8 cellular contexts compared by ENCODE assay signal in the genomic region with DNA sequence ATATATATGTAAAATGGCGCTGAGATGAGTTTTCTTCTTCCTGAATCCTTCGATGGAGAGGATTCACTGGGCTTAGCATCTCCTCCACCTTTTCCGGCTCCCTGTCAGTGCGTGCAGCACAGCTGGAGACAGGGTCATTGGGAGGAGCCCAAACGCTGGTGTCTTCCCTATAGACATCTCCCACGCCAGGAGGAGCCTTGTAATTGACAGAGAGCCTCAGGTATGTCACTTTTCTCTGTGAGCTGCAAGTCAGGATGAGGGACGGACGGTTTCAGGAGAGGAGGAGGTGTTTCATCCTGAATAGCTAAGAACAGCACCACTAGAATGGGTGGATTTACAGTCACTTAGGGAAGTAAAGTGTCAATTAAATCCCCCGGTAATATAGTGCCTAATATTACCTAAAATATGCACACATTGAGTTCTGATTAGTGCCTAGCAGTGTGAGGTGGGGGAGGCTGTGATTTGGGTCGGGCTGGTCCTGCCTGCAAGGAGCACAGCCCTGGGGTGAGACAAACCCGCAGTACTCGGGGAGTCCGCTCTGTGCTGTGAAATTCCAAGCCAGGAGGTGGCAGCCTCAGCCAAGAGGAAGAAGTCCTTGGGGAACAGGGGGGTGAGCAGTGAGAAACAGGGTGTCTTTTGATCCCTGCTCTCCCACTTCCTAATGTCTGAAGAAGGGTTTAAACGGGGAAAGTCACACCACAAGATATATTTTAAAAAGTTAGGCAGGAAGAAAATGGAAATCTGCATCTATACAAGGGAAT. TPM values are rescaled to one million over a fixed set of nuclear protein-coding genes. Genes with fewer than 3 reads are reported as not detected.
DNase-seq lines count a peak whose midpoint lies in the region; ATAC-seq and TF ChIP-seq lines count a peak whose summit lies in the region.

No MANE protein-coding gene starts in this region.

- H3K4me3 Mint-ChIP-seq in chondrocyte (ENCODE audit: unreplicated experiment) (peak overlapping the region; percentile 21), mesothelial cell of epicardium (no peak overlapping the region)

- H3K36me3 Mint-ChIP-seq in chondrocyte (ENCODE audit: low read depth) (no peaks in the 10 kb centered on the region), mesothelial cell of epicardium (no peaks in the 10 kb centered on the region)

- H3K27me3 Mint-ChIP-seq in chondrocyte (ENCODE audit: low read depth): no peaks in the 10 kb centered on the region
- H3K27me3 Mint-ChIP-seq in mesothelial cell of epicardium (ENCODE audit: low read depth): peaks cover 7% of the 10 kb centered on the region

- no peaks in the 10 kb centered on the region for H3K9me3 Mint-ChIP-seq in chondrocyte (ENCODE audit: low read depth)
- H3K9me3 Mint-ChIP-seq in mesothelial cell of epicardium: no peaks in the 10 kb centered on the region

- H3K27me3 ChIP-seq in RWPE2 (ENCODE audit: insufficient read depth, poor library complexity, severe bottlenecking) (no peaks in the 10 kb centered on the region), right lobe of liver (no peaks in the 10 kb centered on the region), upper lobe of left lung (no peaks in the 10 kb centered on the region)

- TF ChIP-seq POLR2A in right lobe of liver (IDR thresholded peaks at IDR 0.05): no peak
- TF ChIP-seq POLR2A in upper lobe of left lung (IDR thresholded peaks at IDR 0.05): no peak

- DNase-seq in AG04449 (ENCODE audit: low read depth, low spot score): no peak
- peak; percentile 63 for DNase-seq in GM13976 (ENCODE audit: low spot score)
- no peak for DNase-seq in RWPE2 (ENCODE audit: low spot score)
- peak; percentile 24 for DNase-seq in chondrocyte (ENCODE audit: low spot score)
- DNase-seq in right lobe of liver: peak; percentile 74 to 79 (median 74)
- peak in 1 of 2 donors; percentile 70 for DNase-seq in upper lobe of left lung
- no peak for DNase-seq in mesothelial cell of epicardium (ENCODE audit: low spot score in 2 of 2, unreplicated experiment in 2 of 2)

- TF ChIP-seq EP300 in upper lobe of left lung (IDR thresholded peaks at IDR 0.05): no peak

- WGBS in right lobe of liver (ENCODE audit: insufficient coverage, low coverage, low lambda C conversion rate, missing lambda C conversion rate): 50% methylated on average over 14 of the region's 14 CpGs
- WGBS in upper lobe of left lung, 2 donors: 43 to 57% methylated on average over 14 of the region's 14 CpGs

- H3K4me1 ChIP-seq in RWPE2 (ENCODE audit: insufficient read depth, poor library complexity, severe bottlenecking) (peaks cover 34% of the 10 kb centered on the region), right lobe of liver (peaks cover 0 to 17% (median 6%) of the 10 kb centered on the region in 4 donors), upper lobe of left lung (peaks cover 52 to 63% (median 58%) of the 10 kb centered on the region in 4 donors)

- H3K9me3 ChIP-seq in RWPE2 (ENCODE audit: severe bottlenecking): no peaks in the 10 kb centered on the region
- no peaks in the 10 kb centered on the region for H3K9me3 ChIP-seq in right lobe of liver
- no peaks in the 10 kb centered on the region for H3K9me3 ChIP-seq in upper lobe of left lung

- in situ Hi-C loops in GM13976 (cut with MboI; ENCODE audit: low sequenced_read_pairs, unreplicated experiment): no loop called here

- no peak overlapping the region for H3K27ac Mint-ChIP-seq in chondrocyte (ENCODE audit: unreplicated experiment)
- H3K27ac Mint-ChIP-seq in mesothelial cell of epicardium: no peak overlapping the region

- POLR2A ChIA-PET in AG04449 (lab: Yijun Ruan, JAX): no interaction called here

- H3K36me3 ChIP-seq in RWPE2 (ENCODE audit: low read depth) (no peaks in the 10 kb centered on the region), right lobe of liver (peaks cover 0 to 9% (median 3%) of the 10 kb centered on the region in 4 donors), upper lobe of left lung (peaks cover 0 to 22% (median 7%) of the 10 kb centered on the region in 4 donors)

- ATAC-seq in RWPE2 (ENCODE audit: low read depth): no peak
- ATAC-seq in right lobe of liver: peak; percentile 47 to 73 (median 59)
- ATAC-seq in upper lobe of left lung (ENCODE audit: low FRiP score in 2 of 2): peak; percentile 47 to 49
- ATAC-seq in HG03521 (IDR thresholded peaks at IDR 0.05; ENCODE audit: unreplicated experiment): no peak

- intact Hi-C loops in right lobe of liver (cut with DNase I): no loop called here

- CTCF ChIA-PET in AG04449 (lab: Yijun Ruan, JAX): interaction anchor here (1.3 to 5.7 kb wide), 8 partner anchors 16 to 457 kb away, joined by 3 to 51 read pairs (median 6); partner anchors contain the start of genes IL15RA and RBM17

- TF ChIP-seq CTCF in AG04449 (IDR thresholded peaks at IDR 0.05; ENCODE audit: insufficient read depth, low read length, missing control alignments) (peak; percentile 67), GM13976 (IDR thresholded peaks at IDR 0.05; ENCODE audit: borderline replicate concordance, control extremely low read depth, extremely low read depth, insufficient read depth, missing control alignments) (peak; percentile 26), RWPE2 (IDR thresholded peaks at IDR 0.05; ENCODE audit: poor library complexity, severe bottlenecking) (peak; percentile 52), chondrocyte (IDR thresholded peaks at IDR 0.05) (peak; percentile 79), right lobe of liver (IDR thresholded peaks at IDR 0.05) (peak; percentile 43 to 67 (median 54)), upper lobe of left lung (IDR thresholded peaks at IDR 0.05) (peak; percentile 25 to 61 (median 42)), mesothelial cell of epicardium (IDR thresholded peaks at IDR 0.05; ENCODE audit: unreplicated experiment) (no peak)

- H3K4me1 Mint-ChIP-seq in chondrocyte (ENCODE audit: low read depth) (peaks cover 46% of the 10 kb centered on the region), mesothelial cell of epicardium (peaks cover 19% of the 10 kb centered on the region)

- H3K27ac ChIP-seq in RWPE2 (ENCODE audit: poor library complexity, severe bottlenecking): no peak overlapping the region
- H3K27ac ChIP-seq in right lobe of liver: peak overlapping the region; percentile 39 to 83 (median 62)
- H3K27ac ChIP-seq in upper lobe of left lung: peak overlapping the region in 3 of 4 donors; percentile 46 to 85 (median 79)

- H3K4me3 ChIP-seq in AG04449 (ENCODE audit: low read depth, low read length) (no peak overlapping the region), RWPE2 (ENCODE audit: severe bottlenecking) (no peak overlapping the region), right lobe of liver (no peak overlapping the region), upper lobe of left lung (no peak overlapping the region)

RNA-seq across cellular contexts. Expression of gene IL15RA, which starts 28.2 kb away (rescaled TPM):
- total RNA-seq in chondrocyte (0.56 to 0.65 TPM in 2 of 3 replicates, not detected in the other), right lobe of liver (10 to 100 TPM in 4 of 6 experiments, 1 to 10 TPM in 2; 6.2 to 42.7 (median 13.3) TPM), upper lobe of left lung (10 to 100 TPM; 28.0 to 72.6 (median 35.1) TPM), mesothelial cell of epicardium (not detected in 3 replicates)

RNA-seq across cellular contexts. Expression of gene FBH1, which starts 59.1 kb away (rescaled TPM):
- 62.2 to 96.6 TPM (median 66.5 TPM) in 3 replicates for total RNA-seq in chondrocyte
- total RNA-seq in right lobe of liver: 10 to 100 TPM; 30.8 to 38.6 (median 35.8) TPM
- 100 to 1,000 TPM in 2 of 6 donors, 10 to 100 TPM in 4; 62.4 to 186 (median 77.4) TPM for total RNA-seq in upper lobe of left lung
- total RNA-seq in mesothelial cell of epicardium: 68.0 to 76.6 TPM (median 72.6 TPM) in 3 replicates

RNA-seq across cellular contexts. Expression of gene ANKRD16, which starts 59.5 kb away (rescaled TPM):
- total RNA-seq in chondrocyte: 5.8 to 6.5 TPM (median 6.4 TPM) in 3 replicates
- total RNA-seq in right lobe of liver: 1 to 10 TPM; 1.8 to 6.1 (median 4.1) TPM
- 10 to 100 TPM in 2 of 6 donors, 1 to 10 TPM in 4; 4.3 to 27.2 (median 7.5) TPM for total RNA-seq in upper lobe of left lung
- total RNA-seq in mesothelial cell of epicardium: 14.6 to 15.2 TPM (median 14.7 TPM) in 3 replicates

Comparison
In these comparisons a context has a peak if more than half of its experiments do, and no peak if none do; other contexts are left out.
1. DNase-seq: peak in GM13976 (single experiment), chondrocyte (single experiment) and right lobe of liver (3 of 3); none in AG04449 (single experiment), RWPE2 (single experiment) and mesothelial cell of epicardium (0 of 2).
2. ATAC-seq: peak in right lobe of liver (4 of 4) and upper lobe of left lung (2 of 2); none in RWPE2 (single experiment) and HG03521 (single experiment).